In genomic region chr5:75473463-75473862, GRCh38 we compare ENCODE assay signal across 1 cellular context.
TF ChIP-seq lines count a peak whose summit lies in the region.

No MANE protein-coding gene starts in this region.

TF ChIP-seq in HepG2, 621 proteins besides CTCF, POLR2A, EP300 and RAD21 (continued from another document):
- no peak for TF ChIP-seq ZNF362 (CRISPR knock-in tag; IDR thresholded peaks at IDR 0.05; ENCODE audit: borderline replicate concordance)
